Comparison of ENCODE assay signal across 8 cellular contexts in genomic region chr3:12662593-12663310, GRCh38. TPM values are rescaled to one million over a fixed set of nuclear protein-coding genes. Genes with fewer than 3 reads are reported as not detected.
DNase-seq lines count a peak whose midpoint lies in the region; ATAC-seq and TF ChIP-seq lines count a peak whose summit lies in the region.

No MANE protein-coding gene starts in this region.

- H3K27me3 ChIP-seq in Panc1 (ENCODE audit: control insufficient read depth, insufficient read depth, low read length) (no peaks in the 10 kb centered on the region), heart left ventricle (no peaks in the 10 kb centered on the region)

- no peaks in the 10 kb centered on the region; the same call in 1 of the 2 replicates for H3K36me3 ChIP-seq in Panc1 (ENCODE audit: control insufficient read depth, insufficient read depth, low read length)
- no peaks in the 10 kb centered on the region for H3K36me3 ChIP-seq in heart left ventricle

- DNase-seq in SHP77 (lab: John Stamatoyannopoulos, UW) = peak; percentile 23 to 34
- DNase-seq in SHP77 treated with DMSO at 0.1 percent for 48 hours (lab: John Stamatoyannopoulos, UW) = no peak
- DNase-seq in Panc1 (ENCODE audit: low read depth, low spot score) = no peak
- peak in 1 of 2 donors; percentile 39 for DNase-seq in activated naive CD4-positive, alpha-beta T cell treated with anti-CD3 and anti-CD28 coated beads, Interleukin-2, amount 50 U/mL, for 72 hours (ENCODE audit: low spot score in 2 of 2)
- DNase-seq in heart left ventricle = peak; percentile 33 to 72 (median 49)
- DNase-seq in posterior cingulate gyrus = peak in 6 of 10 donors; percentile 22 to 89 (median 31)
- no peak for DNase-seq in GM19240 (ENCODE audit: insufficient read length, low spot score)

- H3K36me3 Mint-ChIP-seq in activated naive CD4-positive, alpha-beta T cell treated with anti-CD3 and anti-CD28 coated beads, Interleukin-2, amount 50 U/mL, for 72 hours = peaks cover 15 to 19% of the 10 kb centered on the region in 2 donors

- WGBS in heart left ventricle, 4 donors = 0 to 1% (median 1%) methylated on average over 23 of the region's 23 CpGs

- H3K4me1 ChIP-seq in Panc1 (ENCODE audit: control insufficient read depth, insufficient read depth, low read length) (peaks cover 27% of the 10 kb centered on the region; the same call in 1 of the 2 replicates), heart left ventricle (peaks cover 0 to 57% (median 43%) of the 10 kb centered on the region in 12 donors)

- TSS peak; percentile 62 for BruUV-seq in Panc1 (replicated peaks; lab: Mats Ljungman, UMichigan)

- TF ChIP-seq POLR2A in heart left ventricle (IDR thresholded peaks at IDR 0.05) = no peak

- in situ Hi-C loops in Panc1 (cut with HindIII; ENCODE audit: low pct_unique_long_range_greater_than_20kb, low sequenced_read_pairs) = no loop called here

- H3K4me3 ChIP-seq in Panc1 (ENCODE audit: low read depth in 2 of 2, low read length in 2 of 2) = peak overlapping the region; percentile 89 to 94
- peak overlapping the region; percentile 69 to 100 (median 92) for H3K4me3 ChIP-seq in heart left ventricle

- H3K9me3 Mint-ChIP-seq in activated naive CD4-positive, alpha-beta T cell treated with anti-CD3 and anti-CD28 coated beads, Interleukin-2, amount 50 U/mL, for 72 hours = no peaks in the 10 kb centered on the region

- intact Hi-C loops in Panc1 (cut with micrococcal nuclease; ENCODE audit: unreplicated experiment) (no loop called here), heart left ventricle (cut with DNase I) (loop anchor here in 7 of 10 donors (2.0 to 10.0 kb wide), 9 partner anchors 35 to 178 kb away; partner anchors contain the start of genes MKRN2 (in 5 of the 7), CAND2 (in 1 of the 7) and TSEN2 (in 1 of the 7)), posterior cingulate gyrus (cut with DNase I) (loop anchor here (1.0 kb wide), 1 partner anchor 105 kb away; the partner anchor contains the start of gene MKRN2)

- H3K9me3 ChIP-seq in Panc1 (ENCODE audit: control insufficient read depth, insufficient read depth, low read depth, low read length) (no peaks in the 10 kb centered on the region), heart left ventricle (no peaks in the 10 kb centered on the region)

- peak overlapping the region; percentile 94 to 98 for H3K27ac Mint-ChIP-seq in activated naive CD4-positive, alpha-beta T cell treated with anti-CD3 and anti-CD28 coated beads, Interleukin-2, amount 50 U/mL, for 72 hours

- CTCF ChIA-PET in Panc1 (lab: Charles Lee) = no interaction called here

- H3K27ac ChIP-seq in Panc1 (ENCODE audit: low read length) = peak overlapping the region; percentile 90
- peak overlapping the region; percentile 96 to 100 (median 100) for H3K27ac ChIP-seq in heart left ventricle

- ATAC-seq in Panc1 = peak; percentile 21; the same call in 1 of the 2 replicates
- ATAC-seq in activated naive CD4-positive, alpha-beta T cell treated with anti-CD3 and anti-CD28 coated beads, Interleukin-2, amount 50 U/mL, for 72 hours = peak; percentile 4 to 35
- peak in 3 of 4 donors; percentile 8 to 27 (median 19) for ATAC-seq in heart left ventricle
- ATAC-seq in GM19455 (IDR thresholded peaks at IDR 0.05; ENCODE audit: unreplicated experiment) = no peak

- no peak for TF ChIP-seq CTCF in Panc1 (IDR thresholded peaks at IDR 0.05)
- no peak for TF ChIP-seq CTCF in heart left ventricle (IDR thresholded peaks at IDR 0.05)

- POLR2A ChIA-PET in Panc1 (lab: Charles Lee) = interaction anchor here (0.5 to 0.7 kb wide), 2 partner anchors 11 to 13 kb away, joined by 3 to 5 read pairs; no protein-coding TSS in a partner anchor

RNA-seq across cellular contexts. Expression of gene RAF1, which starts 1.2 kb away (rescaled TPM):
- 68.8 TPM for total RNA-seq in Panc1 (2021; ENCODE audit: unreplicated experiment)
- polyA plus RNA-seq in Panc1 (2012; ENCODE audit: insufficient read length) = 41.5 TPM
- total RNA-seq in activated naive CD4-positive, alpha-beta T cell treated with anti-CD3 and anti-CD28 coated beads, Interleukin-2, amount 50 U/mL, for 72 hours = 10 to 100 TPM; 75.9 to 97.0 TPM
- 100 to 1,000 TPM in 8 of 9 donors, 10 to 100 TPM in 1; 99.2 to 197 (median 135) TPM for total RNA-seq in heart left ventricle
- polyA plus RNA-seq in heart left ventricle = 100 to 1,000 TPM in 1 of 2 donors, 10 to 100 TPM in 1; 62.7 to 159 TPM

Comparison
In these comparisons a context has a peak if more than half of its experiments do, and no peak if none do; other contexts are left out.
1. DNase-seq: peak in SHP77 (2 of 2), heart left ventricle (5 of 5) and posterior cingulate gyrus (6 of 10); none in SHP77 treated with DMSO at 0.1 percent for 48 hours (single experiment), Panc1 (single experiment) and GM19240 (single experiment).